Comparison of ENCODE assay signal across 1 cellular context in the genomic region with DNA sequence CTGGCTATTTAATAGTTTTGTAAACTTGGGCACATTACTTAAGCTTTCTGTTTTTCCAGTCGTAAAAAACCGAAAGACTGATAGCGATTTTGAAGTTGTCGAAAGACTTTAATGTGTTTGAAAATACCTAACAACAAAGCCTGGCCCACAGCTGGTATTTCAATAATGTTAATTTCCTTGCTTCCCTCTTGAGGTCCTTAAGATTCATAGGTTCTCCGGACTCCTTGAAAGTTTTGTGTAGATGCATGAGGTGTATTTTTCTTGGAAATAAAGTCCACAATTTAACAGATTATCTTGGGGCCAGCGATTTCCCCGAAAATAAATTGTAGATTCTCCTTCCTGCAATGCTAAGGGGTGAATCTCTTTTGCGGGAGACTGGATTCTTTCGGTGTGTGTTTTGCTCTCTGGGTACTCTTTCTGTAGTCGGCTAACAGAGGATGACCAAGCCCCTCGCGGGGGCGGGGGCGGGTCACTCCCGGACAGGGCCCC.
TF ChIP-seq lines count a peak whose summit lies in the region.

No MANE protein-coding gene starts in this region.

TF ChIP-seq in IMR-90, 13 proteins besides CTCF, POLR2A, EP300 and RAD21 (continued from another document):
- TF ChIP-seq USF2 (IDR thresholded peaks at IDR 0.05; ENCODE audit: low read depth, low read length) (no peak), MAFK (IDR thresholded peaks at IDR 0.05; ENCODE audit: low read depth, low read length) (no peak), BHLHE40 (IDR thresholded peaks at IDR 0.05; ENCODE audit: low read depth, low read length) (no peak), RCOR1 (IDR thresholded peaks at IDR 0.05; ENCODE audit: insufficient replicate concordance, low read length) (no peak), ELK1 (IDR thresholded peaks at IDR 0.05; ENCODE audit: borderline replicate concordance, low read depth, low read length) (no peak), MAZ (IDR thresholded peaks at IDR 0.05; ENCODE audit: borderline replicate concordance, low read depth, low read length) (no peak), MXI1 (IDR thresholded peaks at IDR 0.05; ENCODE audit: borderline replicate concordance, low read depth, low read length) (no peak), CHD1 (IDR thresholded peaks at IDR 0.05; ENCODE audit: low read depth, low read length) (no peak)
